Comparison of ENCODE assay signal across 16 cellular contexts in the genomic region with DNA sequence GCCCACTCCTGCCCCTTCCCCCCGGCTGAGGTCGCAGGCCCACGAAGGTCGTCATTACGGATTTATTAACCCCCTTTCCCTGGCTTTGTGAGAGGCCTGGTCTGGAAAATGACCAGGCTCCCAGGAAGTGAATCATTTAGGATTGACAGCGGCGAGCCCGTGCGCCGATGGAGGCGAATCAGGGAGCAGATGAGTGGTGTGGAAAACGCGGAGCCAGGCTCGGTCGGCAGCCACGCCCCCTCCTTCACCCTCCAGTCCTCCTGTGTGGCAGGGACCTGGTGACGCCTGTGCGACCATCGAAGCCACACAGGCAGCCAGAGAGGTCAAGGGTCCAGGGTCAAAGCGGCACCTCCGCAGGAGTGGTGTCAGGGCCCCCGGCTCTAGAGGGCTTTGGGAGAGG.
"Had no signal": no experiment of that assay in that cellular context is flagged by ENCODE, and none has a peak within 500 bp of the region (broad histone marks: within the 10 kb centered on the region; RNA-seq: fewer than 3 reads in every experiment).

No MANE protein-coding gene starts in this region.

- H3K36me3 ChIP-seq: gastrocnemius medialis, heart left ventricle, right lobe of liver, stomach had no signal

- DNase-seq: activated CD4-positive, alpha-beta T cell treated with anti-CD3 and anti-CD28 coated beads, Interleukin-2, amount 10 ng/mL, durations not matched to agents 7 days and 5 days; activated CD8-positive, alpha-beta T cell treated with anti-CD3 and anti-CD28 coated beads, Interleukin-2, amount 10 ng/mL, durations not matched to agents 7 days and 5 days; activated naive CD4-positive, alpha-beta T cell treated with Interleukin-2 at 50 U/mL for 16 hours; activated T-cell treated with anti-CD3 and anti-CD28 coated beads, Interleukin-2, amount 50 U/mL, for 24 hours; anterior cingulate cortex; gastrocnemius medialis; heart left ventricle; left ventricle myocardium superior; right lobe of liver; small intestine; stimulated activated CD4-positive, alpha-beta T cell treated with anti-CD3 and anti-CD28 coated beads, Interleukin-4, amount 100 ng/mL, for 1 hour; stomach; T1000; testis had no signal

- H3K9me3 ChIP-seq: gastrocnemius medialis, heart left ventricle, right lobe of liver, stomach, testis had no signal

- H3K4me3 ChIP-seq: gastrocnemius medialis, heart left ventricle, right lobe of liver, stomach, testis had no signal

- ATAC-seq: activated CD8-positive, alpha-beta T cell treated with anti-CD3 and anti-CD28 coated beads, Interleukin-2, amount 10 ng/mL, durations not matched to agents 7 days and 5 days; gastrocnemius medialis; heart left ventricle; left ventricle myocardium superior; right lobe of liver had no signal

- H3K9me3 Mint-ChIP-seq: activated CD4-positive, alpha-beta T cell treated with anti-CD3 and anti-CD28 coated beads, Interleukin-2, amount 10 ng/mL, durations not matched to agents 7 days and 5 days; activated T-cell treated with anti-CD3 and anti-CD28 coated beads, Interleukin-2, amount 50 U/mL, for 24 hours; activated T-helper 2 cell treated with anti-CD3 and anti-CD28 coated beads, Interferon-gamma antibody, Interleukin-2, Interleukin-4, amounts not matched to agents 10 μg/mL and 5 μg/mL and 100 μg/mL, durations not matched to agents 14 hours and 24 hours and 36 hours; neural crest cell had no signal

- H3K4me1 ChIP-seq: gastrocnemius medialis, right lobe of liver, testis had no signal

- H3K27ac Mint-ChIP-seq: activated CD4-positive, alpha-beta T cell treated with anti-CD3 and anti-CD28 coated beads, Interleukin-2, amount 10 ng/mL, durations not matched to agents 7 days and 5 days; activated CD8-positive, alpha-beta T cell treated with anti-CD3 and anti-CD28 coated beads, Interleukin-2, amount 10 ng/mL, durations not matched to agents 7 days and 5 days; activated T-cell treated with anti-CD3 and anti-CD28 coated beads, Interleukin-2, amount 50 U/mL, for 24 hours; activated T-helper 2 cell treated with anti-CD3 and anti-CD28 coated beads, Interferon-gamma antibody, Interleukin-2, Interleukin-4, amounts not matched to agents 10 μg/mL and 5 μg/mL and 100 μg/mL, durations not matched to agents 14 hours and 24 hours and 36 hours had no signal

- H3K27me3 ChIP-seq: right lobe of liver, testis had no signal

- H3K4me3 Mint-ChIP-seq: activated CD4-positive, alpha-beta T cell treated with anti-CD3 and anti-CD28 coated beads, Interleukin-2, amount 10 ng/mL, durations not matched to agents 7 days and 5 days; activated CD8-positive, alpha-beta T cell treated with anti-CD3 and anti-CD28 coated beads, Interleukin-2, amount 10 ng/mL, durations not matched to agents 7 days and 5 days; activated T-cell treated with anti-CD3 and anti-CD28 coated beads, Interleukin-2, amount 50 U/mL, for 24 hours; neural crest cell had no signal

- H3K27ac ChIP-seq: gastrocnemius medialis, heart left ventricle, right lobe of liver, testis had no signal
